In genomic region chr5:54484219-54484894, GRCh38 we compare ENCODE assay signal across 19 cellular contexts. TPM values are rescaled to one million over a fixed set of nuclear protein-coding genes. Genes with fewer than 3 reads are reported as not detected.
"Had no signal": no experiment of that assay in that cellular context is flagged by ENCODE, and none has a peak within 500 bp of the region (broad histone marks: within the 10 kb centered on the region; RNA-seq: fewer than 3 reads in every experiment).

No MANE protein-coding gene starts in this region.

- H3K27me3 ChIP-seq: dorsolateral prefrontal cortex, gastroesophageal sphincter, heart left ventricle, left lung, thyroid gland had no signal

- DNase-seq: activated B cell treated with CpG ODN at 0.5 μM for 24 hours; activated CD4-positive, alpha-beta memory T cell treated with anti-CD3 and anti-CD28 coated beads, Interleukin-2, amount 10 ng/mL, durations not matched to agents 7 days and 5 days; activated CD4-positive, alpha-beta T cell treated with anti-CD3 and anti-CD28 coated beads for 48 hours; activated CD8-positive, alpha-beta memory T cell treated with anti-CD3 and anti-CD28 coated beads, Interleukin-2, amount 10 ng/mL, durations not matched to agents 7 days and 5 days; dorsolateral prefrontal cortex; endodermal cell; heart left ventricle; kidney; left lung; midbrain; stimulated activated CD4-positive, alpha-beta T cell treated with anti-CD3 and anti-CD28 coated beads, Interleukin-2, amount 100 ng/mL, for 24 hours; stimulated activated naive CD4-positive, alpha-beta T cell treated with Interleukin-2 at 50 U/mL for 16 hours; thyroid gland had no signal

- H3K4me3 ChIP-seq: dorsolateral prefrontal cortex, gastroesophageal sphincter, heart left ventricle, left lung, thyroid gland had no signal

- H3K36me3 ChIP-seq: gastroesophageal sphincter, heart left ventricle, left lung, thyroid gland had no signal

- H3K4me1 ChIP-seq: gastroesophageal sphincter, left lung, thyroid gland had no signal

- H3K9me3 ChIP-seq: gastroesophageal sphincter, left lung, thyroid gland had no signal

- H3K27ac ChIP-seq: dorsolateral prefrontal cortex, epithelial cell of prostate, gastroesophageal sphincter, heart left ventricle, left lung, thyroid gland had no signal

- ATAC-seq: activated CD8-positive, alpha-beta memory T cell treated with anti-CD3 and anti-CD28 coated beads, Interleukin-2, amount 10 ng/mL, durations not matched to agents 7 days and 5 days; gastroesophageal sphincter; heart left ventricle; left lung had no signal

RNA-seq across cellular contexts. Expression of gene HSPB3, which starts 28.9 kb away (rescaled TPM):
- total RNA-seq: activated B cell treated with CpG ODN at 0.5 μM for 24 hours; activated CD4-positive, alpha-beta memory T cell treated with anti-CD3 and anti-CD28 coated beads, Interleukin-2, amount 10 ng/mL, durations not matched to agents 7 days and 5 days; activated CD8-positive, alpha-beta memory T cell treated with anti-CD3 and anti-CD28 coated beads, Interleukin-2, amount 10 ng/mL, durations not matched to agents 7 days and 5 days; endodermal cell; kidney; lung microvascular endothelial cell; neural crest cell; omental fat pad; subcutaneous adipose tissue; thyroid gland had no signal
